Comparison of ENCODE assay signal across 8 cellular contexts in genomic region chr3:172038823-172039222, GRCh38. TPM values are rescaled to one million over a fixed set of nuclear protein-coding genes. Genes with fewer than 3 reads are reported as not detected.
DNase-seq lines count a peak whose midpoint lies in the region; ATAC-seq and TF ChIP-seq lines count a peak whose summit lies in the region.

No MANE protein-coding gene starts in this region.

- TF ChIP-seq CTCF in PC-9 (conservative IDR thresholded peaks at IDR 0.05): no peak
- no peak for TF ChIP-seq CTCF in endothelial cell (IDR thresholded peaks at IDR 0.05; ENCODE audit: unreplicated experiment)
- no peak for TF ChIP-seq CTCF in parathyroid adenoma (IDR thresholded peaks at IDR 0.05)

- peaks cover 7% of the 10 kb centered on the region for H3K27me3 Mint-ChIP-seq in endothelial cell (ENCODE audit: unreplicated experiment)

- CTCF ChIA-PET in PC-9 (lab: Charles Lee): interaction anchor here (0.7 to 0.9 kb wide), 2 partner anchors 266 to 1041 kb away, joined by 4 to 6 read pairs; no protein-coding TSS in a partner anchor

- no peaks in the 10 kb centered on the region for H3K9me2 ChIP-seq in PC-9 (ENCODE audit: insufficient read depth)

- POLR2A ChIA-PET in PC-9 (lab: Charles Lee; ENCODE audit: unreplicated experiment): interaction anchor here (0.6 to 0.8 kb wide), 5 partner anchors 43 to 1356 kb away, joined by 3 to 10 read pairs (median 4); no protein-coding TSS in a partner anchor

- H3K36me3 Mint-ChIP-seq in endothelial cell (ENCODE audit: low read depth, unreplicated experiment): peaks cover 11% of the 10 kb centered on the region

- no peak overlapping the region for H3K9ac ChIP-seq in parathyroid adenoma

- peaks cover 21% of the 10 kb centered on the region for H3K36me3 ChIP-seq in PC-9 (ENCODE audit: low read depth)
- no peaks in the 10 kb centered on the region for H3K36me3 ChIP-seq in parathyroid adenoma (ENCODE audit: control insufficient read depth, insufficient read depth, low read length)

- no peak for ATAC-seq in HG03196 (IDR thresholded peaks at IDR 0.05; ENCODE audit: unreplicated experiment)

- H2AFZ ChIP-seq in PC-9: peak overlapping the region; percentile 69
- H2AFZ ChIP-seq in parathyroid adenoma: peak overlapping the region; percentile 90

- H3F3A ChIP-seq in PC-9 (ENCODE audit: insufficient read depth, low read depth): peaks cover 41% of the 10 kb centered on the region

- intact Hi-C loops in PC-9 (cut with micrococcal nuclease; ENCODE audit: unreplicated experiment): loop anchor here (1.0 kb wide), 3 partner anchors 104 to 229 kb away; partner anchors contain the start of gene PLD1

- H3K9me3 ChIP-seq in PC-9 (ENCODE audit: insufficient read depth, low read depth): peaks cover 6% of the 10 kb centered on the region; the same call in 1 of the 2 replicates
- H3K9me3 ChIP-seq in parathyroid adenoma (ENCODE audit: control insufficient read depth, low read length): no peaks in the 10 kb centered on the region

- H3K9me3 Mint-ChIP-seq in endothelial cell (ENCODE audit: unreplicated experiment): no peaks in the 10 kb centered on the region

- H3K4me3 Mint-ChIP-seq in endothelial cell (ENCODE audit: unreplicated experiment): peak overlapping the region; percentile 97

- H3K4me1 ChIP-seq in PC-9 (replicated peaks; ENCODE audit: insufficient read depth) (peaks cover 51% of the 10 kb centered on the region), parathyroid adenoma (no peaks in the 10 kb centered on the region)

- DNase-seq in GF-D8 (lab: John Stamatoyannopoulos, UW) (peak; percentile 21), PC-9 (no peak), endothelial cell (ENCODE audit: low spot score) (no peak), NCI-H2081 treated with DMSO at 0.1 percent for 48 hours (lab: John Stamatoyannopoulos, UW) (no peak), T-helper 9 cell (no peak), H4 (ENCODE audit: low spot score) (no peak)

- H3K4me2 ChIP-seq in PC-9 (peak overlapping the region; percentile 80), parathyroid adenoma (ENCODE audit: low read length) (peak overlapping the region; percentile 77)

- H3K27ac ChIP-seq in PC-9: peak overlapping the region; percentile 96
- peak overlapping the region; percentile 91 for H3K27ac ChIP-seq in parathyroid adenoma

- peak overlapping the region; percentile 63 for H3K4me3 ChIP-seq in PC-9
- peak overlapping the region; percentile 87 for H3K4me3 ChIP-seq in parathyroid adenoma (ENCODE audit: low read depth, low read length)

- peaks cover 18% of the 10 kb centered on the region for H4K20me1 ChIP-seq in PC-9 (ENCODE audit: insufficient read depth)

- H3K27me3 ChIP-seq in PC-9 (ENCODE audit: insufficient read depth, low read depth) (no peaks in the 10 kb centered on the region), parathyroid adenoma (ENCODE audit: control insufficient read depth, insufficient read depth, low read length) (no peaks in the 10 kb centered on the region)

- peaks cover 65% of the 10 kb centered on the region for H3K79me2 ChIP-seq in PC-9 (ENCODE audit: low read depth)
- H3K79me2 ChIP-seq in parathyroid adenoma: no peaks in the 10 kb centered on the region

- H3K27ac Mint-ChIP-seq in endothelial cell (ENCODE audit: unreplicated experiment): peak overlapping the region; percentile 94

- no TSS peak for BruUV-seq in PC-9 (replicated peaks; lab: Mats Ljungman, UMichigan)

- peaks cover 27% of the 10 kb centered on the region for H3K4me1 Mint-ChIP-seq in endothelial cell (ENCODE audit: unreplicated experiment)

RNA-seq across cellular contexts. Expression of gene FNDC3B, which starts 0.6 kb away (rescaled TPM):
- total RNA-seq in PC-9 (2021): 79.4 and 106 TPM in 2 replicates
- total RNA-seq in endothelial cell (ENCODE audit: unreplicated experiment): 204 TPM
- total RNA-seq in H4 (2014; rRNA removed; shearing (Covaris generic)): 61.0 and 65.8 TPM in 2 replicates
